Comparison of ENCODE assay signal across 1 cellular context in the genomic region with DNA sequence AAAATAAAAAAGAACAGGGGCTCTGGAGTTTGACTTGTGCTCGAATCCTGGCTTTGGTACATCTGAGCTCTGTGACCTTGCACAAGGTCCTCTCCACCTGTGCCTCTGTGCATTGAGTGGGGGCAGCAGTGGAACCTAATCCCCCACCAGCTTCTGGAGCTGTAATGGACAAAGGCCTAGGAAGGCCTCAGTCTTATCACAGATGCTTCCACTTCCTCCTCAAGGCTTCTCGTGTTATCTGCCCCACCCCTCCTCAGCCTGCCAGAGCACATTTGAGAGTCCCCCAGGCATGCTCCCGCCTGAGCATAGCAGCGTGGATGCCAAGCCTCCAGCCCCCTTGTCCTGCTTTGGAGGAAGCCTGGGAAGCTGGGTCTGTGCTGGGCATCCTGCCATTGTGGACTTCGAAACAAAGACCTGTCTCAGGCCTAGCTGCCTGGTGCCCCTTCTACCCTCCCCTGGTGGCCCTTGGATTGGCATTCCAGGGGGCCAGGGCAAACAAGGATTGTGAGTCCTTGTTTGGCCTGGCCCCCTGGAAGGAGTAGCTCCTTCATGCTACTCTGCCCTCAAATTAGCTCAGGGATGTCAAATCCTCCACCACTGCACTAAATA.
TF ChIP-seq lines count a peak whose summit lies in the region.

No MANE protein-coding gene starts in this region.

TF ChIP-seq in WTC11, 78 proteins besides CTCF, POLR2A, EP300 and RAD21 (continued from another document):
- TF ChIP-seq IRF2 (CRISPR knock-in tag; IDR thresholded peaks at IDR 0.05; ENCODE audit: borderline replicate concordance, low read depth) (no peak), SOX15 (CRISPR knock-in tag; IDR thresholded peaks at IDR 0.05) (no peak), RORB (CRISPR knock-in tag; IDR thresholded peaks at IDR 0.05) (no peak), NFYB (CRISPR knock-in tag; conservative IDR thresholded peaks at IDR 0.05; ENCODE audit: low read depth) (no peak), FOXJ3 (CRISPR knock-in tag; IDR thresholded peaks at IDR 0.05; ENCODE audit: borderline replicate concordance) (no peak), ZBTB21 (CRISPR knock-in tag; IDR thresholded peaks at IDR 0.05; ENCODE audit: borderline replicate concordance) (no peak), ZNF671 (CRISPR knock-in tag; IDR thresholded peaks at IDR 0.05) (no peak), TEAD4 (CRISPR knock-in tag; IDR thresholded peaks at IDR 0.05) (no peak)
- TF ChIP-seq, protein P1, sequence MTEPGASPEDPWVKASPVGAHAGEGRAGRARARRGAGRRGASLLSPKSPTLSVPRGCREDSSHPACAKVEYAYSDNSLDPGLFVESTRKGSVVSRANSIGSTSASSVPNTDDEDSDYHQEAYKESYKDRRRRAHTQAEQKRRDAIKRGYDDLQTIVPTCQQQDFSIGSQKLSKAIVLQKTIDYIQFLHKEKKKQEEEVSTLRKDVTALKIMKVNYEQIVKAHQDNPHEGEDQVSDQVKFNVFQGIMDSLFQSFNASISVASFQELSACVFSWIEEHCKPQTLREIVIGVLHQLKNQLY (CRISPR knock-in tag; IDR thresholded peaks at IDR 0.05): no peak
- TF ChIP-seq, protein P2, sequence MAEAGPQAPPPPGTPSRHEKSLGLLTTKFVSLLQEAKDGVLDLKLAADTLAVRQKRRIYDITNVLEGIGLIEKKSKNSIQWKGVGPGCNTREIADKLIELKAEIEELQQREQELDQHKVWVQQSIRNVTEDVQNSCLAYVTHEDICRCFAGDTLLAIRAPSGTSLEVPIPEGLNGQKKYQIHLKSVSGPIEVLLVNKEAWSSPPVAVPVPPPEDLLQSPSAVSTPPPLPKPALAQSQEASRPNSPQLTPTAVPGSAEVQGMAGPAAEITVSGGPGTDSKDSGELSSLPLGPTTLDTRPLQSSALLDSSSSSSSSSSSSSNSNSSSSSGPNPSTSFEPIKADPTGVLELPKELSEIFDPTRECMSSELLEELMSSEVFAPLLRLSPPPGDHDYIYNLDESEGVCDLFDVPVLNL (CRISPR knock-in tag; IDR thresholded peaks at IDR 0.05; ENCODE audit: borderline replicate concordance, low read depth): no peak
- TF ChIP-seq, protein P3, sequence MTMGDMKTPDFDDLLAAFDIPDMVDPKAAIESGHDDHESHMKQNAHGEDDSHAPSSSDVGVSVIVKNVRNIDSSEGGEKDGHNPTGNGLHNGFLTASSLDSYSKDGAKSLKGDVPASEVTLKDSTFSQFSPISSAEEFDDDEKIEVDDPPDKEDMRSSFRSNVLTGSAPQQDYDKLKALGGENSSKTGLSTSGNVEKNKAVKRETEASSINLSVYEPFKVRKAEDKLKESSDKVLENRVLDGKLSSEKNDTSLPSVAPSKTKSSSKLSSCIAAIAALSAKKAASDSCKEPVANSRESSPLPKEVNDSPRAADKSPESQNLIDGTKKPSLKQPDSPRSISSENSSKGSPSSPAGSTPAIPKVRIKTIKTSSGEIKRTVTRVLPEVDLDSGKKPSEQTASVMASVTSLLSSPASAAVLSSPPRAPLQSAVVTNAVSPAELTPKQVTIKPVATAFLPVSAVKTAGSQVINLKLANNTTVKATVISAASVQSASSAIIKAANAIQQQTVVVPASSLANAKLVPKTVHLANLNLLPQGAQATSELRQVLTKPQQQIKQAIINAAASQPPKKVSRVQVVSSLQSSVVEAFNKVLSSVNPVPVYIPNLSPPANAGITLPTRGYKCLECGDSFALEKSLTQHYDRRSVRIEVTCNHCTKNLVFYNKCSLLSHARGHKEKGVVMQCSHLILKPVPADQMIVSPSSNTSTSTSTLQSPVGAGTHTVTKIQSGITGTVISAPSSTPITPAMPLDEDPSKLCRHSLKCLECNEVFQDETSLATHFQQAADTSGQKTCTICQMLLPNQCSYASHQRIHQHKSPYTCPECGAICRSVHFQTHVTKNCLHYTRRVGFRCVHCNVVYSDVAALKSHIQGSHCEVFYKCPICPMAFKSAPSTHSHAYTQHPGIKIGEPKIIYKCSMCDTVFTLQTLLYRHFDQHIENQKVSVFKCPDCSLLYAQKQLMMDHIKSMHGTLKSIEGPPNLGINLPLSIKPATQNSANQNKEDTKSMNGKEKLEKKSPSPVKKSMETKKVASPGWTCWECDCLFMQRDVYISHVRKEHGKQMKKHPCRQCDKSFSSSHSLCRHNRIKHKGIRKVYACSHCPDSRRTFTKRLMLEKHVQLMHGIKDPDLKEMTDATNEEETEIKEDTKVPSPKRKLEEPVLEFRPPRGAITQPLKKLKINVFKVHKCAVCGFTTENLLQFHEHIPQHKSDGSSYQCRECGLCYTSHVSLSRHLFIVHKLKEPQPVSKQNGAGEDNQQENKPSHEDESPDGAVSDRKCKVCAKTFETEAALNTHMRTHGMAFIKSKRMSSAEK (CRISPR knock-in tag; IDR thresholded peaks at IDR 0.05; ENCODE audit: borderline replicate concordance): no peak
- TF ChIP-seq, protein P4, sequence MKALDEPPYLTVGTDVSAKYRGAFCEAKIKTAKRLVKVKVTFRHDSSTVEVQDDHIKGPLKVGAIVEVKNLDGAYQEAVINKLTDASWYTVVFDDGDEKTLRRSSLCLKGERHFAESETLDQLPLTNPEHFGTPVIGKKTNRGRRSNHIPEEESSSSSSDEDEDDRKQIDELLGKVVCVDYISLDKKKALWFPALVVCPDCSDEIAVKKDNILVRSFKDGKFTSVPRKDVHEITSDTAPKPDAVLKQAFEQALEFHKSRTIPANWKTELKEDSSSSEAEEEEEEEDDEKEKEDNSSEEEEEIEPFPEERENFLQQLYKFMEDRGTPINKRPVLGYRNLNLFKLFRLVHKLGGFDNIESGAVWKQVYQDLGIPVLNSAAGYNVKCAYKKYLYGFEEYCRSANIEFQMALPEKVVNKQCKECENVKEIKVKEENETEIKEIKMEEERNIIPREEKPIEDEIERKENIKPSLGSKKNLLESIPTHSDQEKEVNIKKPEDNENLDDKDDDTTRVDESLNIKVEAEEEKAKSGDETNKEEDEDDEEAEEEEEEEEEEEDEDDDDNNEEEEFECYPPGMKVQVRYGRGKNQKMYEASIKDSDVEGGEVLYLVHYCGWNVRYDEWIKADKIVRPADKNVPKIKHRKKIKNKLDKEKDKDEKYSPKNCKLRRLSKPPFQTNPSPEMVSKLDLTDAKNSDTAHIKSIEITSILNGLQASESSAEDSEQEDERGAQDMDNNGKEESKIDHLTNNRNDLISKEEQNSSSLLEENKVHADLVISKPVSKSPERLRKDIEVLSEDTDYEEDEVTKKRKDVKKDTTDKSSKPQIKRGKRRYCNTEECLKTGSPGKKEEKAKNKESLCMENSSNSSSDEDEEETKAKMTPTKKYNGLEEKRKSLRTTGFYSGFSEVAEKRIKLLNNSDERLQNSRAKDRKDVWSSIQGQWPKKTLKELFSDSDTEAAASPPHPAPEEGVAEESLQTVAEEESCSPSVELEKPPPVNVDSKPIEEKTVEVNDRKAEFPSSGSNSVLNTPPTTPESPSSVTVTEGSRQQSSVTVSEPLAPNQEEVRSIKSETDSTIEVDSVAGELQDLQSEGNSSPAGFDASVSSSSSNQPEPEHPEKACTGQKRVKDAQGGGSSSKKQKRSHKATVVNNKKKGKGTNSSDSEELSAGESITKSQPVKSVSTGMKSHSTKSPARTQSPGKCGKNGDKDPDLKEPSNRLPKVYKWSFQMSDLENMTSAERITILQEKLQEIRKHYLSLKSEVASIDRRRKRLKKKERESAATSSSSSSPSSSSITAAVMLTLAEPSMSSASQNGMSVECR (CRISPR knock-in tag; IDR thresholded peaks at IDR 0.05; ENCODE audit: borderline replicate concordance): no peak
- TF ChIP-seq, protein P5, sequence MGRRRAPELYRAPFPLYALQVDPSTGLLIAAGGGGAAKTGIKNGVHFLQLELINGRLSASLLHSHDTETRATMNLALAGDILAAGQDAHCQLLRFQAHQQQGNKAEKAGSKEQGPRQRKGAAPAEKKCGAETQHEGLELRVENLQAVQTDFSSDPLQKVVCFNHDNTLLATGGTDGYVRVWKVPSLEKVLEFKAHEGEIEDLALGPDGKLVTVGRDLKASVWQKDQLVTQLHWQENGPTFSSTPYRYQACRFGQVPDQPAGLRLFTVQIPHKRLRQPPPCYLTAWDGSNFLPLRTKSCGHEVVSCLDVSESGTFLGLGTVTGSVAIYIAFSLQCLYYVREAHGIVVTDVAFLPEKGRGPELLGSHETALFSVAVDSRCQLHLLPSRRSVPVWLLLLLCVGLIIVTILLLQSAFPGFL (CRISPR knock-in tag; IDR thresholded peaks at IDR 0.05; ENCODE audit: borderline replicate concordance): no peak
- TF ChIP-seq, protein P6, sequence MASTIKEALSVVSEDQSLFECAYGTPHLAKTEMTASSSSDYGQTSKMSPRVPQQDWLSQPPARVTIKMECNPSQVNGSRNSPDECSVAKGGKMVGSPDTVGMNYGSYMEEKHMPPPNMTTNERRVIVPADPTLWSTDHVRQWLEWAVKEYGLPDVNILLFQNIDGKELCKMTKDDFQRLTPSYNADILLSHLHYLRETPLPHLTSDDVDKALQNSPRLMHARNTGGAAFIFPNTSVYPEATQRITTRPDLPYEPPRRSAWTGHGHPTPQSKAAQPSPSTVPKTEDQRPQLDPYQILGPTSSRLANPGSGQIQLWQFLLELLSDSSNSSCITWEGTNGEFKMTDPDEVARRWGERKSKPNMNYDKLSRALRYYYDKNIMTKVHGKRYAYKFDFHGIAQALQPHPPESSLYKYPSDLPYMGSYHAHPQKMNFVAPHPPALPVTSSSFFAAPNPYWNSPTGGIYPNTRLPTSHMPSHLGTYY (CRISPR knock-in tag; IDR thresholded peaks at IDR 0.05): no peak
- TF ChIP-seq, protein P7, sequence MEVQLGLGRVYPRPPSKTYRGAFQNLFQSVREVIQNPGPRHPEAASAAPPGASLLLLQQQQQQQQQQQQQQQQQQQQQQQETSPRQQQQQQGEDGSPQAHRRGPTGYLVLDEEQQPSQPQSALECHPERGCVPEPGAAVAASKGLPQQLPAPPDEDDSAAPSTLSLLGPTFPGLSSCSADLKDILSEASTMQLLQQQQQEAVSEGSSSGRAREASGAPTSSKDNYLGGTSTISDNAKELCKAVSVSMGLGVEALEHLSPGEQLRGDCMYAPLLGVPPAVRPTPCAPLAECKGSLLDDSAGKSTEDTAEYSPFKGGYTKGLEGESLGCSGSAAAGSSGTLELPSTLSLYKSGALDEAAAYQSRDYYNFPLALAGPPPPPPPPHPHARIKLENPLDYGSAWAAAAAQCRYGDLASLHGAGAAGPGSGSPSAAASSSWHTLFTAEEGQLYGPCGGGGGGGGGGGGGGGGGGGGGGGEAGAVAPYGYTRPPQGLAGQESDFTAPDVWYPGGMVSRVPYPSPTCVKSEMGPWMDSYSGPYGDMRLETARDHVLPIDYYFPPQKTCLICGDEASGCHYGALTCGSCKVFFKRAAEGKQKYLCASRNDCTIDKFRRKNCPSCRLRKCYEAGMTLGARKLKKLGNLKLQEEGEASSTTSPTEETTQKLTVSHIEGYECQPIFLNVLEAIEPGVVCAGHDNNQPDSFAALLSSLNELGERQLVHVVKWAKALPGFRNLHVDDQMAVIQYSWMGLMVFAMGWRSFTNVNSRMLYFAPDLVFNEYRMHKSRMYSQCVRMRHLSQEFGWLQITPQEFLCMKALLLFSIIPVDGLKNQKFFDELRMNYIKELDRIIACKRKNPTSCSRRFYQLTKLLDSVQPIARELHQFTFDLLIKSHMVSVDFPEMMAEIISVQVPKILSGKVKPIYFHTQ (CRISPR knock-in tag; IDR thresholded peaks at IDR 0.05): no peak
